In the genomic region with DNA sequence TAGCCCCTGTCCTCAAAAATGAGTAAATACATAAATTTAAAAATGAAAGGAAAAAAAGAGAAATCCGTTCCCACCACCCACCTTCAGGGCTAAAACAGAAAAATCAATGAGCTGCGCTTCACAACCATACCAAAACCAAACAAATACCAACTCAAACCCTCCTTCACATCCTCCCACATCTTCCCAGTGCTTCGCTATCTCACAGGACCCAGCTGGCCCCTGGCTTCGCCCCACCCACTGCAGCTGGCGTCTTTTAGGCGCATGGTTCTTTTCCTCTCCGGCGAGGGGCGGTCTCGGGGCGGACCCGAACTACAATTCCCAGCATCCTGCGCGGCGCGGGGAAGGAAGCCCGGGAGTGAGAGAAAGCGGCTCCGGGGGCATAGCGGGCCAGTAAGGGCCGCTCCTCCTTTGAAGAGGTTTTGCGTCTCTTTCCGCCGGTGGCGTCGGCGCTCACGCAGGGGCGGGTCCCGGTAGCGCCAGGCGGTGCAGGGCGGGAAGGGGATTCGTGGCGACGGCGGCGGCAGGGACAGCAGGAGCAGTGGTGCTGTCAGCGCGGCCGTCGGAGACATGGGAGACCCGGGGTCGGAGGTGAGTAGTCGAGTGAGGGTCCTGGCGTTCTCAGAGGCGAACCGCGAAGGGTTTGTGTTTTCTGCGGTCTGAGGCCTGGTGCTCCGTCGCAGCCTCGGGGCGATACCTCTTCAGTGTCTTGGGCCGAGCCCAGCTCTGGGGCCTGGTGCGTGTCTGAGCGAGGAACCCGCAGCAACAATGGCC, we compare ENCODE assay signal across 1 cellular context.
TF ChIP-seq lines count a peak whose summit lies in the region.

A gene with protein sequence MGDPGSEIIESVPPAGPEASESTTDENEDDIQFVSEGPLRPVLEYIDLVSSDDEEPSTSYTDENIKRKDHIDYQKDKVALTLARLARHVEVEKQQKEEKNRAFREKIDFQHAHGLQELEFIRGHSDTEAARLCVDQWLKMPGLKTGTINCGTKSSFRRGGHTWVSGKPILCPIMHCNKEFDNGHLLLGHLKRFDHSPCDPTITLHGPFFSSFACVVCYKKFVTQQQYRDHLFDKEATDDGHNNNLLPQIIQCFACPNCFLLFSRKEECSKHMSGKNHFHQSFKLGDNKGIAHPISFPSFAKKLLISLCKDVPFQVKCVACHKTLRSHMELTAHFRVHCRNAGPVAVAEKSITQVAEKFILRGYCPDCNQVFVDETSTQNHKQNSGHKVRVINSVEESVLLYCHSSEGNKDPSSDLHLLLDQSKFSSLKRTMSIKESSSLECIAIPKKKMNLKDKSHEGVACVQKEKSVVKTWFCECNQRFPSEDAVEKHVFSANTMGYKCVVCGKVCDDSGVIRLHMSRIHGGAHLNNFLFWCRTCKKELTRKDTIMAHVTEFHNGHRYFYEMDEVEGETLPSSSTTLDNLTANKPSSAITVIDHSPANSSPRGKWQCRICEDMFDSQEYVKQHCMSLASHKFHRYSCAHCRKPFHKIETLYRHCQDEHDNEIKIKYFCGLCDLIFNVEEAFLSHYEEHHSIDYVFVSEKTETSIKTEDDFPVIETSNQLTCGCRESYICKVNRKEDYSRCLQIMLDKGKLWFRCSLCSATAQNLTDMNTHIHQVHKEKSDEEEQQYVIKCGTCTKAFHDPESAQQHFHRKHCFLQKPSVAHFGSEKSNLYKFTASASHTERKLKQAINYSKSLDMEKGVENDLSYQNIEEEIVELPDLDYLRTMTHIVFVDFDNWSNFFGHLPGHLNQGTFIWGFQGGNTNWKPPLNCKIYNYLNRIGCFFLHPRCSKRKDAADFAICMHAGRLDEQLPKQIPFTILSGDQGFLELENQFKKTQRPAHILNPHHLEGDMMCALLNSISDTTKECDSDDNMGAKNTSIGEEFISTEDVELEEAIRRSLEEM (plus strand): TSS at position 502 of the 771 bp plus-strand sequence. CDS start 66 bp downstream, at position 568.

TF ChIP-seq in HepG2, 621 proteins besides CTCF, POLR2A, EP300 and RAD21 (continued from another document and continues in another):
- TF ChIP-seq GPN1 (CRISPR knock-in tag; IDR thresholded peaks at IDR 0.05; ENCODE audit: borderline replicate concordance) (peak; percentile 77; the same call in 1 of the 2 replicates), FLYWCH1 (CRISPR knock-in tag; IDR thresholded peaks at IDR 0.05) (no peak), ZBTB42 (CRISPR knock-in tag; IDR thresholded peaks at IDR 0.05) (peak; percentile 47; the same call in 1 of the 2 replicates), TGIF2 (CRISPR knock-in tag; IDR thresholded peaks at IDR 0.05) (peak; percentile 64; the same call in 1 of the 2 replicates), SOX5 (CRISPR knock-in tag; IDR thresholded peaks at IDR 0.05; ENCODE audit: borderline replicate concordance) (peak; percentile 52; the same call in 1 of the 2 replicates), NFRKB (IDR thresholded peaks at IDR 0.05) (no peak), STAT5B (CRISPR knock-in tag; IDR thresholded peaks at IDR 0.05) (peak; percentile 72; the same call in 1 of the 2 replicates), ZC3H13 (CRISPR knock-in tag; IDR thresholded peaks at IDR 0.05) (peak; percentile 70; the same call in 1 of the 2 replicates), ZFP36L2 (CRISPR knock-in tag; IDR thresholded peaks at IDR 0.05) (no peak), ZMAT3 (CRISPR knock-in tag; conservative IDR thresholded peaks at IDR 0.05) (peak; percentile 85; the same call in 1 of the 2 replicates), EEA1 (CRISPR knock-in tag; IDR thresholded peaks at IDR 0.05; ENCODE audit: borderline replicate concordance) (0 out of 2 replicates have a peak, but pooled peaks have one; percentile 26), ZNF598 (CRISPR knock-in tag; IDR thresholded peaks at IDR 0.05; ENCODE audit: borderline replicate concordance) (peak; percentile 74), YEATS4 (CRISPR knock-in tag; IDR thresholded peaks at IDR 0.05; ENCODE audit: borderline replicate concordance) (peak; percentile 87), MAZ (IDR thresholded peaks at IDR 0.05; ENCODE audit: borderline replicate concordance, low read depth, low read length) (peak; percentile 87), MAZ (CRISPR knock-in tag; IDR thresholded peaks at IDR 0.05; ENCODE audit: low read depth) (peak; percentile 88), ZNF570 (CRISPR knock-in tag; IDR thresholded peaks at IDR 0.05; ENCODE audit: borderline replicate concordance) (no peak), ZNF781 (CRISPR knock-in tag; IDR thresholded peaks at IDR 0.05; ENCODE audit: borderline replicate concordance, not compliant biosample characterization) (peak; percentile 77), NFKBIZ (CRISPR knock-in tag; IDR thresholded peaks at IDR 0.05) (0 out of 2 replicates have a peak, but pooled peaks have one; percentile 41), RBFOX2 (IDR thresholded peaks at IDR 0.05; ENCODE audit: low read depth, low read length) (peak; percentile 94), ZNF550 (CRISPR knock-in tag; IDR thresholded peaks at IDR 0.05; ENCODE audit: borderline replicate concordance) (no peak), RBAK (CRISPR knock-in tag; IDR thresholded peaks at IDR 0.05) (peak; percentile 71; the same call in 1 of the 2 replicates), ZNF776 (CRISPR knock-in tag; IDR thresholded peaks at IDR 0.05) (0 out of 2 replicates have a peak, but pooled peaks have one; percentile 30), MXI1 (IDR thresholded peaks at IDR 0.05; ENCODE audit: borderline replicate concordance, low read depth, low read length) (peak; percentile 87; the same call in 1 of the 3 replicates), ZEB1 (IDR thresholded peaks at IDR 0.05; ENCODE audit: insufficient replicate concordance, low read depth) (no peak), CREB1 (IDR thresholded peaks at IDR 0.05) (peak; percentile 78), CREB1 (CRISPR knock-in tag; IDR thresholded peaks at IDR 0.05) (peak; percentile 94)
- TF ChIP-seq, protein P1, sequence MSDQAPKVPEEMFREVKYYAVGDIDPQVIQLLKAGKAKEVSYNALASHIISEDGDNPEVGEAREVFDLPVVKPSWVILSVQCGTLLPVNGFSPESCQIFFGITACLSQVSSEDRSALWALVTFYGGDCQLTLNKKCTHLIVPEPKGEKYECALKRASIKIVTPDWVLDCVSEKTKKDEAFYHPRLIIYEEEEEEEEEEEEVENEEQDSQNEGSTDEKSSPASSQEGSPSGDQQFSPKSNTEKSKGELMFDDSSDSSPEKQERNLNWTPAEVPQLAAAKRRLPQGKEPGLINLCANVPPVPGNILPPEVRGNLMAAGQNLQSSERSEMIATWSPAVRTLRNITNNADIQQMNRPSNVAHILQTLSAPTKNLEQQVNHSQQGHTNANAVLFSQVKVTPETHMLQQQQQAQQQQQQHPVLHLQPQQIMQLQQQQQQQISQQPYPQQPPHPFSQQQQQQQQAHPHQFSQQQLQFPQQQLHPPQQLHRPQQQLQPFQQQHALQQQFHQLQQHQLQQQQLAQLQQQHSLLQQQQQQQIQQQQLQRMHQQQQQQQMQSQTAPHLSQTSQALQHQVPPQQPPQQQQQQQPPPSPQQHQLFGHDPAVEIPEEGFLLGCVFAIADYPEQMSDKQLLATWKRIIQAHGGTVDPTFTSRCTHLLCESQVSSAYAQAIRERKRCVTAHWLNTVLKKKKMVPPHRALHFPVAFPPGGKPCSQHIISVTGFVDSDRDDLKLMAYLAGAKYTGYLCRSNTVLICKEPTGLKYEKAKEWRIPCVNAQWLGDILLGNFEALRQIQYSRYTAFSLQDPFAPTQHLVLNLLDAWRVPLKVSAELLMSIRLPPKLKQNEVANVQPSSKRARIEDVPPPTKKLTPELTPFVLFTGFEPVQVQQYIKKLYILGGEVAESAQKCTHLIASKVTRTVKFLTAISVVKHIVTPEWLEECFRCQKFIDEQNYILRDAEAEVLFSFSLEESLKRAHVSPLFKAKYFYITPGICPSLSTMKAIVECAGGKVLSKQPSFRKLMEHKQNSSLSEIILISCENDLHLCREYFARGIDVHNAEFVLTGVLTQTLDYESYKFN (CRISPR knock-in tag; conservative IDR thresholded peaks at IDR 0.05), result peak; percentile 72
- TF ChIP-seq, protein P2, sequence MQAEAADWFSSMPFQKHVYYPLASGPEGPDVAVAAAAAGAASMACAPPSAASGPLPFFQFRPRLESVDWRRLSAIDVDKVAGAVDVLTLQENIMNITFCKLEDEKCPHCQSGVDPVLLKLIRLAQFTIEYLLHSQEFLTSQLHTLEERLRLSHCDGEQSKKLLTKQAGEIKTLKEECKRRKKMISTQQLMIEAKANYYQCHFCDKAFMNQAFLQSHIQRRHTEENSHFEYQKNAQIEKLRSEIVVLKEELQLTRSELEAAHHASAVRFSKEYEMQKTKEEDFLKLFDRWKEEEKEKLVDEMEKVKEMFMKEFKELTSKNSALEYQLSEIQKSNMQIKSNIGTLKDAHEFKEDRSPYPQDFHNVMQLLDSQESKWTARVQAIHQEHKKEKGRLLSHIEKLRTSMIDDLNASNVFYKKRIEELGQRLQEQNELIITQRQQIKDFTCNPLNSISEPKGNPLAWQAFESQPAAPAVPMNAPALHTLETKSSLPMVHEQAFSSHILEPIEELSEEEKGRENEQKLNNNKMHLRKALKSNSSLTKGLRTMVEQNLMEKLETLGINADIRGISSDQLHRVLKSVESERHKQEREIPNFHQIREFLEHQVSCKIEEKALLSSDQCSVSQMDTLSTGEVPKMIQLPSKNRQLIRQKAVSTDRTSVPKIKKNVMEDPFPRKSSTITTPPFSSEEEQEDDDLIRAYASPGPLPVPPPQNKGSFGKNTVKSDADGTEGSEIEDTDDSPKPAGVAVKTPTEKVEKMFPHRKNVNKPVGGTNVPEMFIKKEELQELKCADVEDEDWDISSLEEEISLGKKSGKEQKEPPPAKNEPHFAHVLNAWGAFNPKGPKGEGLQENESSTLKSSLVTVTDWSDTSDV (CRISPR knock-in tag; IDR thresholded peaks at IDR 0.05), result no peak
- TF ChIP-seq, protein P3, sequence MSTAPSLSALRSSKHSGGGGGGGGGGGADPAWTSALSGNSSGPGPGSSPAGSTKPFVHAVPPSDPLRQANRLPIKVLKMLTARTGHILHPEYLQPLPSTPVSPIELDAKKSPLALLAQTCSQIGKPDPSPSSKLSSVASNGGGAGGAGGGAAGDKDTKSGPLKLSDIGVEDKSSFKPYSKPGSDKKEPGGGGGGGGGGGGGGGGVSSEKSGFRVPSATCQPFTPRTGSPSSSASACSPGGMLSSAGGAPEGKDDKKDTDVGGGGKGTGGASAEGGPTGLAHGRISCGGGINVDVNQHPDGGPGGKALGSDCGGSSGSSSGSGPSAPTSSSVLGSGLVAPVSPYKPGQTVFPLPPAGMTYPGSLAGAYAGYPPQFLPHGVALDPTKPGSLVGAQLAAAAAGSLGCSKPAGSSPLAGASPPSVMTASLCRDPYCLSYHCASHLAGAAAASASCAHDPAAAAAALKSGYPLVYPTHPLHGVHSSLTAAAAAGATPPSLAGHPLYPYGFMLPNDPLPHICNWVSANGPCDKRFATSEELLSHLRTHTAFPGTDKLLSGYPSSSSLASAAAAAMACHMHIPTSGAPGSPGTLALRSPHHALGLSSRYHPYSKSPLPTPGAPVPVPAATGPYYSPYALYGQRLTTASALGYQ (CRISPR knock-in tag; IDR thresholded peaks at IDR 0.05), result peak; percentile 74; the same call in 1 of the 2 replicates
- TF ChIP-seq, protein P4, sequence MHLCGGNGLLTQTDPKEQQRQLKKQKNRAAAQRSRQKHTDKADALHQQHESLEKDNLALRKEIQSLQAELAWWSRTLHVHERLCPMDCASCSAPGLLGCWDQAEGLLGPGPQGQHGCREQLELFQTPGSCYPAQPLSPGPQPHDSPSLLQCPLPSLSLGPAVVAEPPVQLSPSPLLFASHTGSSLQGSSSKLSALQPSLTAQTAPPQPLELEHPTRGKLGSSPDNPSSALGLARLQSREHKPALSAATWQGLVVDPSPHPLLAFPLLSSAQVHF (CRISPR knock-in tag; IDR thresholded peaks at IDR 0.05), result peak; percentile 91
- TF ChIP-seq, protein P5, sequence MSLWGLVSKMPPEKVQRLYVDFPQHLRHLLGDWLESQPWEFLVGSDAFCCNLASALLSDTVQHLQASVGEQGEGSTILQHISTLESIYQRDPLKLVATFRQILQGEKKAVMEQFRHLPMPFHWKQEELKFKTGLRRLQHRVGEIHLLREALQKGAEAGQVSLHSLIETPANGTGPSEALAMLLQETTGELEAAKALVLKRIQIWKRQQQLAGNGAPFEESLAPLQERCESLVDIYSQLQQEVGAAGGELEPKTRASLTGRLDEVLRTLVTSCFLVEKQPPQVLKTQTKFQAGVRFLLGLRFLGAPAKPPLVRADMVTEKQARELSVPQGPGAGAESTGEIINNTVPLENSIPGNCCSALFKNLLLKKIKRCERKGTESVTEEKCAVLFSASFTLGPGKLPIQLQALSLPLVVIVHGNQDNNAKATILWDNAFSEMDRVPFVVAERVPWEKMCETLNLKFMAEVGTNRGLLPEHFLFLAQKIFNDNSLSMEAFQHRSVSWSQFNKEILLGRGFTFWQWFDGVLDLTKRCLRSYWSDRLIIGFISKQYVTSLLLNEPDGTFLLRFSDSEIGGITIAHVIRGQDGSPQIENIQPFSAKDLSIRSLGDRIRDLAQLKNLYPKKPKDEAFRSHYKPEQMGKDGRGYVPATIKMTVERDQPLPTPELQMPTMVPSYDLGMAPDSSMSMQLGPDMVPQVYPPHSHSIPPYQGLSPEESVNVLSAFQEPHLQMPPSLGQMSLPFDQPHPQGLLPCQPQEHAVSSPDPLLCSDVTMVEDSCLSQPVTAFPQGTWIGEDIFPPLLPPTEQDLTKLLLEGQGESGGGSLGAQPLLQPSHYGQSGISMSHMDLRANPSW (CRISPR knock-in tag; IDR thresholded peaks at IDR 0.05; ENCODE audit: borderline replicate concordance), result no peak
- TF ChIP-seq, protein P6, sequence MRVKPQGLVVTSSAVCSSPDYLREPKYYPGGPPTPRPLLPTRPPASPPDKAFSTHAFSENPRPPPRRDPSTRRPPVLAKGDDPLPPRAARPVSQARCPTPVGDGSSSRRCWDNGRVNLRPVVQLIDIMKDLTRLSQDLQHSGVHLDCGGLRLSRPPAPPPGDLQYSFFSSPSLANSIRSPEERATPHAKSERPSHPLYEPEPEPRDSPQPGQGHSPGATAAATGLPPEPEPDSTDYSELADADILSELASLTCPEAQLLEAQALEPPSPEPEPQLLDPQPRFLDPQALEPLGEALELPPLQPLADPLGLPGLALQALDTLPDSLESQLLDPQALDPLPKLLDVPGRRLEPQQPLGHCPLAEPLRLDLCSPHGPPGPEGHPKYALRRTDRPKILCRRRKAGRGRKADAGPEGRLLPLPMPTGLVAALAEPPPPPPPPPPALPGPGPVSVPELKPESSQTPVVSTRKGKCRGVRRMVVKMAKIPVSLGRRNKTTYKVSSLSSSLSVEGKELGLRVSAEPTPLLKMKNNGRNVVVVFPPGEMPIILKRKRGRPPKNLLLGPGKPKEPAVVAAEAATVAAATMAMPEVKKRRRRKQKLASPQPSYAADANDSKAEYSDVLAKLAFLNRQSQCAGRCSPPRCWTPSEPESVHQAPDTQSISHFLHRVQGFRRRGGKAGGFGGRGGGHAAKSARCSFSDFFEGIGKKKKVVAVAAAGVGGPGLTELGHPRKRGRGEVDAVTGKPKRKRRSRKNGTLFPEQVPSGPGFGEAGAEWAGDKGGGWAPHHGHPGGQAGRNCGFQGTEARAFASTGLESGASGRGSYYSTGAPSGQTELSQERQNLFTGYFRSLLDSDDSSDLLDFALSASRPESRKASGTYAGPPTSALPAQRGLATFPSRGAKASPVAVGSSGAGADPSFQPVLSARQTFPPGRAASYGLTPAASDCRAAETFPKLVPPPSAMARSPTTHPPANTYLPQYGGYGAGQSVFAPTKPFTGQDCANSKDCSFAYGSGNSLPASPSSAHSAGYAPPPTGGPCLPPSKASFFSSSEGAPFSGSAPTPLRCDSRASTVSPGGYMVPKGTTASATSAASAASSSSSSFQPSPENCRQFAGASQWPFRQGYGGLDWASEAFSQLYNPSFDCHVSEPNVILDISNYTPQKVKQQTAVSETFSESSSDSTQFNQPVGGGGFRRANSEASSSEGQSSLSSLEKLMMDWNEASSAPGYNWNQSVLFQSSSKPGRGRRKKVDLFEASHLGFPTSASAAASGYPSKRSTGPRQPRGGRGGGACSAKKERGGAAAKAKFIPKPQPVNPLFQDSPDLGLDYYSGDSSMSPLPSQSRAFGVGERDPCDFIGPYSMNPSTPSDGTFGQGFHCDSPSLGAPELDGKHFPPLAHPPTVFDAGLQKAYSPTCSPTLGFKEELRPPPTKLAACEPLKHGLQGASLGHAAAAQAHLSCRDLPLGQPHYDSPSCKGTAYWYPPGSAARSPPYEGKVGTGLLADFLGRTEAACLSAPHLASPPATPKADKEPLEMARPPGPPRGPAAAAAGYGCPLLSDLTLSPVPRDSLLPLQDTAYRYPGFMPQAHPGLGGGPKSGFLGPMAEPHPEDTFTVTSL (CRISPR knock-in tag; IDR thresholded peaks at IDR 0.05; ENCODE audit: borderline replicate concordance), result no peak
